ENCODE assay signal across 32 cellular contexts in the genomic region with DNA sequence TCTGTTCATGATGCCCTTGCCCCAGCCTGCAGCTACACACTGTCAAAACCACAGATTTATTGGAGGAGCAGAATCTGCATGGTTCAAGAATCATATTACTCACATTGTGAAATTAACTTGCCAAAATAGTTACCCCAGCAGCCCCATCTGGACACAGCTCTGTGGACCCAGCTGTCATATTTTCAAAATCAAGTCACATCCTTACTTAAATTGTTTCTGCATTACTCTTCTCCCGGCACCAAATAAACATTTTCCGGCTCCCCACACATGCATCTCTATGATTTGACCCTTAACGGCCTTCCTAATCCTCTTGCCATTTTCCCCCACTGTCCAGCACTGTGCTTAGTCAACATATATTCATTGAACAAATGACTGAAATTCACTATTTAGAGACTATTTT. TPM values are rescaled to one million over a fixed set of nuclear protein-coding genes. Genes with fewer than 3 reads are reported as not detected.
DNase-seq lines count a peak whose midpoint lies in the region; TF ChIP-seq lines count a peak whose summit lies in the region.
"Had no signal": no experiment of that assay in that cellular context is flagged by ENCODE, and none has a peak within 500 bp of the region (broad histone marks: within the 10 kb centered on the region; RNA-seq: fewer than 3 reads in every experiment).

No MANE protein-coding gene starts in this region.

- no peaks in the 10 kb centered on the region for H3K9me2 ChIP-seq in GM23248 (ENCODE audit: insufficient read depth)

- in situ Hi-C loops in GM23248 (cut with MboI) = no loop called here

- H3K4me3 ChIP-seq in GM23248 = no peak overlapping the region
- H3K4me3 ChIP-seq in esophagus squamous epithelium = no peak overlapping the region
- H3K4me3 ChIP-seq: lower lobe of right lung, sigmoid colon, SJSA1, tibial nerve had no signal

- no peak for TF ChIP-seq CTCF in esophagus squamous epithelium (IDR thresholded peaks at IDR 0.05)
- TF ChIP-seq CTCF in glutamatergic neuron (IDR thresholded peaks at IDR 0.05; ENCODE audit: partially characterized antibody, unreplicated experiment) = no peak

- no peaks in the 10 kb centered on the region for H4K20me1 ChIP-seq in GM23248 (ENCODE audit: insufficient read depth)

- H3K4me1 Mint-ChIP-seq in glutamatergic neuron (ENCODE audit: low read depth, unreplicated experiment) = peaks cover 3% of the 10 kb centered on the region
- H3K4me1 Mint-ChIP-seq: CD4-positive, CD25-positive, alpha-beta regulatory T cell; H9; naive thymus-derived CD8-positive, alpha-beta T cell had no signal

- no peak overlapping the region for H2AFZ ChIP-seq in GM23248

- no peaks in the 10 kb centered on the region for H3K79me2 ChIP-seq in GM23248 (ENCODE audit: insufficient read depth)

- WGBS in GM23248 (ENCODE audit: low coverage in 1 of 2, low lambda C conversion rate in 2 of 2, missing lambda C conversion rate in 2 of 2), 2 experiments = 1 to 2% methylated on average over 2 to 3 of the region's 3 CpGs
- WGBS in esophagus squamous epithelium, 2 donors = 58 to 68% methylated on average over 2 to 3 of the region's 3 CpGs

- peaks cover 2% of the 10 kb centered on the region for H3K9me3 Mint-ChIP-seq in glutamatergic neuron (ENCODE audit: unreplicated experiment)

- H3K4me1 ChIP-seq in GM23248 (ENCODE audit: insufficient read depth) (peaks cover 14% of the 10 kb centered on the region), esophagus squamous epithelium (no peaks in the 10 kb centered on the region)
- H3K4me1 ChIP-seq: lower lobe of right lung, sigmoid colon, SJSA1, tibial nerve had no signal

- no peak overlapping the region for H3K9ac ChIP-seq in GM23248

- H3K27ac Mint-ChIP-seq in glutamatergic neuron (ENCODE audit: unreplicated experiment) = no peak overlapping the region
- H3K27ac Mint-ChIP-seq: activated naive CD8-positive, alpha-beta T cell; H9; naive thymus-derived CD8-positive, alpha-beta T cell; progenitor cell of endocrine pancreas had no signal

- H3K4me3 Mint-ChIP-seq in glutamatergic neuron (ENCODE audit: unreplicated experiment) = no peak overlapping the region
- H3K4me3 Mint-ChIP-seq: activated naive CD8-positive, alpha-beta T cell; CD4-positive, CD25-positive, alpha-beta regulatory T cell; H9; naive thymus-derived CD8-positive, alpha-beta T cell had no signal

- no peak for TF ChIP-seq POLR2A in esophagus squamous epithelium (IDR thresholded peaks at IDR 0.05)

- H3K27me3 Mint-ChIP-seq in glutamatergic neuron (ENCODE audit: unreplicated experiment) = peaks cover 6% of the 10 kb centered on the region

- H3K9me3 ChIP-seq in GM23248 (ENCODE audit: low read depth) (no peaks in the 10 kb centered on the region), esophagus squamous epithelium (no peaks in the 10 kb centered on the region)
- H3K9me3 ChIP-seq: lower lobe of right lung, sigmoid colon, SJSA1, tibial nerve had no signal

- DNase-seq in DMS 273 (lab: John Stamatoyannopoulos, UW; ENCODE audit: unreplicated experiment) = peak; percentile 67
- DNase-seq in GM23248 = peak; percentile 64
- peak; percentile 36 for DNase-seq in amniotic stem cell (lab: John Stamatoyannopoulos, UW)
- peak; percentile 11 for DNase-seq in stromal cell of bone marrow (ENCODE audit: low read depth)
- DNase-seq in activated CD4-positive, alpha-beta T cell treated with anti-CD3 and anti-CD28 coated beads for 1 hour = no peak
- no peak for DNase-seq in esophagus squamous epithelium (lab: John Stamatoyannopoulos, UW)
- DNase-seq in glutamatergic neuron = no peak
- DNase-seq: activated CD4-positive, alpha-beta T cell treated with anti-CD3 and anti-CD28 coated beads, Interleukin-2, amount 50 U/mL, for 1 hour; activated effector memory CD4-positive, alpha-beta T cell treated with anti-CD3 and anti-CD28 coated beads, Interleukin-2, amount 50 U/mL, for 16 hours; activated T-cell treated with anti-CD3 and anti-CD28 coated beads, Interleukin-2, amount 50 U/mL, for 1 hour; aorta; CD4-positive, CD25-positive, alpha-beta regulatory T cell; effector memory CD4-positive, alpha-beta T cell; foreskin melanocyte; H9; KG1; kidney glomerular epithelial cell; lower lobe of right lung; naive thymus-derived CD8-positive, alpha-beta T cell; NCI-H1436; NCI-H2107; NCI-H446 treated with DMSO at 0.1 percent for 48 hours; NCI-H774; sigmoid colon; stimulated activated CD4-positive, alpha-beta T cell treated with anti-CD3 and anti-CD28 coated beads, Interleukin-4, amount 100 ng/mL, for 1 hour; T1000 had no signal

- peaks cover 15% of the 10 kb centered on the region; the same call in 1 of the 2 replicates for H3F3A ChIP-seq in GM23248 (ENCODE audit: insufficient read depth)

- H3K4me2 ChIP-seq in GM23248 (ENCODE audit: unreplicated experiment) = peak overlapping the region; percentile 43

- peaks cover 8% of the 10 kb centered on the region for H3K36me3 Mint-ChIP-seq in glutamatergic neuron (ENCODE audit: unreplicated experiment)
- H3K36me3 Mint-ChIP-seq: activated naive CD8-positive, alpha-beta T cell; CD4-positive, CD25-positive, alpha-beta regulatory T cell; naive thymus-derived CD8-positive, alpha-beta T cell had no signal

- H3K36me3 ChIP-seq in GM23248 (ENCODE audit: low read depth) = no peaks in the 10 kb centered on the region
- no peaks in the 10 kb centered on the region for H3K36me3 ChIP-seq in esophagus squamous epithelium
- H3K36me3 ChIP-seq: lower lobe of right lung, sigmoid colon, SJSA1, tibial nerve had no signal

- H3K27me3 ChIP-seq in GM23248 (replicated peaks; ENCODE audit: insufficient read depth) = no peaks in the 10 kb centered on the region
- H3K27me3 ChIP-seq in esophagus squamous epithelium = peaks cover 0 to 8% (median 0%) of the 10 kb centered on the region in 4 donors
- H3K27me3 ChIP-seq: sigmoid colon, SJSA1, tibial nerve had no signal

- H3K27ac ChIP-seq in GM23248 (no peak overlapping the region; the same call in 1 of the 2 replicates), esophagus squamous epithelium (no peak overlapping the region)
- H3K27ac ChIP-seq: epithelial cell of prostate, HL-60, lower lobe of right lung, sigmoid colon, SJSA1, tibial nerve had no signal

- intact Hi-C loops in esophagus squamous epithelium (cut with DNase I) = no loop called here

RNA-seq across cellular contexts. Expression of a gene that starts 43.8 kb away (rescaled TPM):
- total RNA-seq in GM23248 (2014; rRNA removed; shearing (Covaris generic)) = not detected in 2 replicates
- polyA plus RNA-seq in GM23248 (2016; fragmentation: Nextera tagmentation; extraction: Ambion mirVana) = not detected in 2 replicates
- total RNA-seq in esophagus squamous epithelium = not detected
- total RNA-seq in glutamatergic neuron (ENCODE audit: unreplicated experiment) = 0.10 TPM
- total RNA-seq: aorta; CD4-positive, CD25-positive, alpha-beta regulatory T cell; lower lobe of right lung; naive thymus-derived CD8-positive, alpha-beta T cell; progenitor cell of endocrine pancreas; sigmoid colon; SJSA1; tibial nerve had no signal
- polyA plus RNA-seq: aorta; CD4-positive, CD25-positive, alpha-beta regulatory T cell; naive thymus-derived CD8-positive, alpha-beta T cell; sigmoid colon had no signal

Comparison
In these comparisons a context has a peak if more than half of its experiments do, and no peak if none do; other contexts are left out.
1. DNase-seq: peak in DMS 273 (single experiment), GM23248 (single experiment), amniotic stem cell (single experiment) and stromal cell of bone marrow (single experiment); none in activated CD4-positive, alpha-beta T cell treated with anti-CD3 and anti-CD28 coated beads for 1 hour (single experiment), esophagus squamous epithelium (single experiment) and glutamatergic neuron (single experiment).